6 cellular contexts compared by ENCODE assay signal in genomic region chr22:24011735-24012068, GRCh38. TPM values are rescaled to one million over a fixed set of nuclear protein-coding genes. Genes with fewer than 3 reads are reported as not detected.
DNase-seq lines count a peak whose midpoint lies in the region; ATAC-seq and TF ChIP-seq lines count a peak whose summit lies in the region.

No MANE protein-coding gene starts in this region.

- no peak for ATAC-seq in activated CD8-positive, alpha-beta T cell treated with anti-CD3 and anti-CD28 coated beads for 36 hours
- no peak for ATAC-seq in memory B cell (ENCODE audit: low read depth)

- H3K4me1 Mint-ChIP-seq in activated CD8-positive, alpha-beta T cell treated with anti-CD3 and anti-CD28 coated beads for 36 hours (ENCODE audit: low read depth), result peaks cover 25% of the 10 kb centered on the region
- H3K4me1 Mint-ChIP-seq in memory B cell, result peaks cover 22% of the 10 kb centered on the region

- TF ChIP-seq CTCF in activated CD8-positive, alpha-beta T cell treated with anti-CD3 and anti-CD28 coated beads for 36 hours (IDR thresholded peaks at IDR 0.05), result no peak

- intact Hi-C loops in activated CD8-positive, alpha-beta T cell treated with anti-CD3 and anti-CD28 coated beads for 36 hours (cut with micrococcal nuclease), result no loop called here

- DNase-seq in HEK293T (ENCODE audit: extremely low spot score) (peak; percentile 35), memory B cell (ENCODE audit: low spot score in 2 of 2) (no peak), NCI-H524 treated with DMSO at 0.1 percent for 48 hours (lab: John Stamatoyannopoulos, UW) (no peak), AG08396 (ENCODE audit: low spot score) (no peak)
- DNase-seq in activated CD8-positive, alpha-beta T cell treated with anti-CD3 and anti-CD28 coated beads for 36 hours, result no peak
- no peak for DNase-seq in activated CD4-positive, alpha-beta T cell treated with anti-CD3 and anti-CD28 coated beads, Interleukin-2, amount 50 U/mL, for 4 hours

- peak overlapping the region; percentile 93 for H3K4me3 Mint-ChIP-seq in activated CD8-positive, alpha-beta T cell treated with anti-CD3 and anti-CD28 coated beads for 36 hours
- H3K4me3 Mint-ChIP-seq in memory B cell, result peak overlapping the region; percentile 98

- CTCF ChIA-PET in HEK293T (lab: Yijun Ruan, JAX), result no interaction called here
- CTCF ChIA-PET in activated CD8-positive, alpha-beta T cell treated with anti-CD3 and anti-CD28 coated beads for 36 hours (lab: Charles Lee), result no interaction called here

- peaks cover 24% of the 10 kb centered on the region for H3K36me3 Mint-ChIP-seq in activated CD8-positive, alpha-beta T cell treated with anti-CD3 and anti-CD28 coated beads for 36 hours (ENCODE audit: low read depth)
- peaks cover 4% of the 10 kb centered on the region for H3K36me3 Mint-ChIP-seq in memory B cell

- POLR2A ChIA-PET in HEK293T (lab: Yijun Ruan, JAX), result interaction anchor here (0.7 to 1.5 kb wide), 5 partner anchors 14 to 581 kb away, joined by 3 to 9 read pairs (median 4); partner anchors contain the start of genes LRRC75B and MIF
- POLR2A ChIA-PET in activated CD8-positive, alpha-beta T cell treated with anti-CD3 and anti-CD28 coated beads for 36 hours (lab: Charles Lee), result interaction anchor here (1.0 to 1.4 kb wide), 5 partner anchors 19 to 99 kb away, joined by 3 to 5 read pairs (median 3); no protein-coding TSS in a partner anchor

- H3K9me3 Mint-ChIP-seq in activated CD8-positive, alpha-beta T cell treated with anti-CD3 and anti-CD28 coated beads for 36 hours, result no peaks in the 10 kb centered on the region
- H3K9me3 Mint-ChIP-seq in memory B cell, result no peaks in the 10 kb centered on the region

- H3K27me3 Mint-ChIP-seq in activated CD8-positive, alpha-beta T cell treated with anti-CD3 and anti-CD28 coated beads for 36 hours, result no peaks in the 10 kb centered on the region
- H3K27me3 Mint-ChIP-seq in memory B cell, result no peaks in the 10 kb centered on the region

- peak overlapping the region; percentile 93 for H3K27ac Mint-ChIP-seq in activated CD8-positive, alpha-beta T cell treated with anti-CD3 and anti-CD28 coated beads for 36 hours
- peak overlapping the region; percentile 98 for H3K27ac Mint-ChIP-seq in memory B cell

TF ChIP-seq in HEK293T, 16 proteins besides CTCF, POLR2A, EP300 and RAD21:
- TF ChIP-seq SP1 (IDR thresholded peaks at IDR 0.05) (no peak), PKNOX1 (IDR thresholded peaks at IDR 0.05) (no peak)

RNA-seq across cellular contexts. Expression of gene CABIN1, which starts 0.6 kb away (rescaled TPM):
- total RNA-seq in activated CD8-positive, alpha-beta T cell treated with anti-CD3 and anti-CD28 coated beads for 36 hours, result 100 to 1,000 TPM; 118 to 125 TPM

RNA-seq across cellular contexts. Expression of gene GSTT4, which starts 6.4 kb away (rescaled TPM):
- not detected for total RNA-seq in activated CD8-positive, alpha-beta T cell treated with anti-CD3 and anti-CD28 coated beads for 36 hours

RNA-seq across cellular contexts. Expression of gene GSTT2, which starts 31.8 kb away (rescaled TPM):
- total RNA-seq in activated CD8-positive, alpha-beta T cell treated with anti-CD3 and anti-CD28 coated beads for 36 hours, result not detected

RNA-seq across cellular contexts. Expression of gene DDT, which starts 37.5 kb away (rescaled TPM):
- total RNA-seq in activated CD8-positive, alpha-beta T cell treated with anti-CD3 and anti-CD28 coated beads for 36 hours, result 100 to 1,000 TPM; 116 to 119 TPM

RNA-seq across cellular contexts. Expression of gene DDTL, which starts 45.0 kb away (rescaled TPM):
- total RNA-seq in activated CD8-positive, alpha-beta T cell treated with anti-CD3 and anti-CD28 coated beads for 36 hours, result not detected
